8 cellular contexts compared by ENCODE assay signal in the genomic region with DNA sequence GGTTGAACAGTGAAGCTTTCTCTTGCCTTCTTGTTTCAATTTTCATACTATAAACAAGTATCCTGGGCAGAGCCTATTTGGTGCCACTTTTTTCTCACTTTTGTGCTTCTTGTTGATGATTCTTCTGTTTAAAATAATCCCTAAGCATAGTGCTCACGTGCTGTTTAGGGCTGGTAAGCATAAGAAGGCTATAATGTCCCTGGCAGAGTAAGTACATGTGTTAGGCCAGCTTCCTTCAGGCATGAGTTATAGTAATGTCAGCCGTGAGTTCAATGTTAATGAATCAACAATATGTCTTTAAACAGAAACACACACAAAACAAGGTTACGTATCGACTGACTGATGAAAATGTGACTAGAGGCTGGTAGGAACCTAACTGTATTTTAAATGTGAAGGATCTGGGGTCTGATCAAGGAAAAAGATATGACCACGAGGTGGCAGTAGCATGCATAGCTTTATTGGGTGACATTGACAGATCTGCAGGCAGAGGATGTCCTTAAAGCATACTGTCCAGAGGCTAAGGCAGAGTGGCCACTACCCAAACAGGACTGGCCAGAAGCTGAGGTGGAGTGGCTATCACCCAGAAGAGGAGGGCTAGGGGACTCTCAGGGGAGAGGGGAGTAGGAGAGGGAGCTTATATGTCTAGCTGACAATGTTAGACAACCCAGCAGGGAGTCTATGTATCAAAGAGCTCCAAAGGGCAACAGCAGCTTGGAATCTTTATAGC.
A peak's percentile ranks its signal among the peaks of the same experiment; 100 is the strongest.
DNase-seq lines count a peak whose midpoint lies in the region; ATAC-seq and TF ChIP-seq lines count a peak whose summit lies in the region.

No MANE protein-coding gene starts in this region.

- no peak overlapping the region for H3K4me3 ChIP-seq in foreskin fibroblast (ENCODE audit: low read depth in 1 of 2, low read length in 2 of 2)
- H3K4me3 ChIP-seq in upper lobe of left lung = no peak overlapping the region

- peaks cover 0 to 3% (median 0%) of the 10 kb centered on the region in 4 donors for H3K4me1 ChIP-seq in upper lobe of left lung

- H3K36me3 Mint-ChIP-seq in activated T-helper 1 cell treated with anti-CD3 and anti-CD28 coated beads, Interleukin-12 subunit alpha, Interleukin-12 subunit beta, Interleukin-2, Interleukin-4 antibody, amounts not matched to agents 30 ng/mL and 10 ng/mL and 1 ng/mL, durations not matched to agents 14 hours and 24 hours and 36 hours (ENCODE audit: low read depth) = peaks cover 2% of the 10 kb centered on the region
- peaks cover 2% of the 10 kb centered on the region for H3K36me3 Mint-ChIP-seq in osteocyte (ENCODE audit: unreplicated experiment)

- H3K9me3 Mint-ChIP-seq in activated T-helper 1 cell treated with anti-CD3 and anti-CD28 coated beads, Interleukin-12 subunit alpha, Interleukin-12 subunit beta, Interleukin-2, Interleukin-4 antibody, amounts not matched to agents 30 ng/mL and 10 ng/mL and 1 ng/mL, durations not matched to agents 14 hours and 24 hours and 36 hours = no peaks in the 10 kb centered on the region
- no peaks in the 10 kb centered on the region for H3K9me3 Mint-ChIP-seq in osteocyte (ENCODE audit: unreplicated experiment)

- peak; percentile 56 for TF ChIP-seq CTCF in foreskin fibroblast (IDR thresholded peaks at IDR 0.05; ENCODE audit: low read depth, low read length)
- TF ChIP-seq CTCF in osteocyte (IDR thresholded peaks at IDR 0.05) = peak; percentile 81
- TF ChIP-seq CTCF in upper lobe of left lung (IDR thresholded peaks at IDR 0.05) = peak; percentile 47 to 84 (median 65)

- no peak overlapping the region for H3K27ac Mint-ChIP-seq in activated T-helper 1 cell treated with anti-CD3 and anti-CD28 coated beads, Interleukin-12 subunit alpha, Interleukin-12 subunit beta, Interleukin-2, Interleukin-4 antibody, amounts not matched to agents 30 ng/mL and 10 ng/mL and 1 ng/mL, durations not matched to agents 14 hours and 24 hours and 36 hours
- no peak overlapping the region for H3K27ac Mint-ChIP-seq in osteocyte (ENCODE audit: unreplicated experiment)

- peaks cover 2% of the 10 kb centered on the region for H3K27me3 Mint-ChIP-seq in activated T-helper 1 cell treated with anti-CD3 and anti-CD28 coated beads, Interleukin-12 subunit alpha, Interleukin-12 subunit beta, Interleukin-2, Interleukin-4 antibody, amounts not matched to agents 30 ng/mL and 10 ng/mL and 1 ng/mL, durations not matched to agents 14 hours and 24 hours and 36 hours (ENCODE audit: insufficient read depth)
- H3K27me3 Mint-ChIP-seq in osteocyte (ENCODE audit: unreplicated experiment) = no peaks in the 10 kb centered on the region

- intact Hi-C loops in activated T-helper 1 cell treated with anti-CD3 and anti-CD28 coated beads, Interleukin-12 subunit alpha, Interleukin-12 subunit beta, Interleukin-2, Interleukin-4 antibody, amounts not matched to agents 30 ng/mL and 10 ng/mL and 1 ng/mL, durations not matched to agents 14 hours and 24 hours and 36 hours (cut with micrococcal nuclease) = loop anchor here (1.0 kb wide), 5 partner anchors 113 to 722 kb away; a partner anchor contains a TSS

- ATAC-seq in GM21528 (IDR thresholded peaks at IDR 0.05; ENCODE audit: low FRiP score, unreplicated experiment) (peak; percentile 79), upper lobe of left lung (ENCODE audit: low FRiP score in 2 of 2) (peak; percentile 85 to 91)

- DNase-seq in DMS53 treated with DMSO at 0.1 percent for 48 hours (lab: John Stamatoyannopoulos, UW; ENCODE audit: unreplicated experiment) = peak; percentile 82
- peak; percentile 60 to 79 for DNase-seq in Kasumi-1 (lab: John Stamatoyannopoulos, UW)
- DNase-seq in RPMI8226 = peak; percentile 79
- DNase-seq in activated T-helper 1 cell treated with anti-CD3 and anti-CD28 coated beads, Interleukin-12 subunit alpha, Interleukin-12 subunit beta, Interleukin-2, Interleukin-4 antibody, amounts not matched to agents 30 ng/mL and 10 ng/mL and 1 ng/mL, durations not matched to agents 14 hours and 24 hours and 36 hours (ENCODE audit: low spot score) = peak; percentile 53
- peak; percentile 44 to 76 for DNase-seq in foreskin fibroblast
- peak; percentile 84 for DNase-seq in osteocyte (ENCODE audit: extremely low spot score, unreplicated experiment)
- peak in 1 of 2 donors; percentile 56 for DNase-seq in upper lobe of left lung

- H3K9me3 ChIP-seq in upper lobe of left lung = no peaks in the 10 kb centered on the region

- no peak overlapping the region for H3K27ac ChIP-seq in upper lobe of left lung

- no peaks in the 10 kb centered on the region for H3K36me3 ChIP-seq in upper lobe of left lung

- 27 to 36% methylated on average over 5 of the region's 5 CpGs for WGBS in upper lobe of left lung, 2 donors

- no peaks in the 10 kb centered on the region for H3K4me1 Mint-ChIP-seq in activated T-helper 1 cell treated with anti-CD3 and anti-CD28 coated beads, Interleukin-12 subunit alpha, Interleukin-12 subunit beta, Interleukin-2, Interleukin-4 antibody, amounts not matched to agents 30 ng/mL and 10 ng/mL and 1 ng/mL, durations not matched to agents 14 hours and 24 hours and 36 hours (ENCODE audit: low read depth)
- no peaks in the 10 kb centered on the region for H3K4me1 Mint-ChIP-seq in osteocyte (ENCODE audit: unreplicated experiment)

- no peak overlapping the region for H3K4me3 Mint-ChIP-seq in activated T-helper 1 cell treated with anti-CD3 and anti-CD28 coated beads, Interleukin-12 subunit alpha, Interleukin-12 subunit beta, Interleukin-2, Interleukin-4 antibody, amounts not matched to agents 30 ng/mL and 10 ng/mL and 1 ng/mL, durations not matched to agents 14 hours and 24 hours and 36 hours
- H3K4me3 Mint-ChIP-seq in osteocyte (ENCODE audit: unreplicated experiment) = no peak overlapping the region

- no peaks in the 10 kb centered on the region for H3K27me3 ChIP-seq in upper lobe of left lung

- TF ChIP-seq POLR2A in upper lobe of left lung (IDR thresholded peaks at IDR 0.05) = no peak

- TF ChIP-seq EP300 in upper lobe of left lung (IDR thresholded peaks at IDR 0.05) = no peak
